ENCODE assay signal across 18 cellular contexts in the genomic region with DNA sequence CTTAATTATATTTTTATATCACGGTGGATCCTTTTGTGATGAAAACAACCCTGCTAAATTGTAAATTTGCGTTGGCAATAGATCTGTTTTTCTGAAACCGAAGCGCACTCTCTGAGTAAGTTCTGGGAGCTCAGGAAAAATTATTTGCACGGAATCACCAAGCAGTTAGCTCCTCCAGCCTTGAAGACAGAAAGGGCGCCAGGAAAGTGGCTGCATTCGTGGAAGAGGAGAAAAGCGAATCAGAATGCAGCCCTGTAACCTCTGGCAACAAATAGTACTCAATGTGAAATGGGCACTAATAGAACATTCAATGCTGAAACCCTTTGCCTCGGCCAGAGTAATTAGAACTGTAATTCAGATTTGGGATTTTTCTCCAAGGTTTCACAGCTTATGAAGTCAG.
A peak's percentile ranks its signal among the peaks of the same experiment; 100 is the strongest.
DNase-seq lines count a peak whose midpoint lies in the region; FAIRE-seq and TF ChIP-seq lines count a peak whose summit lies in the region.
"Had no signal": no experiment of that assay in that cellular context is flagged by ENCODE, and none has a peak within 500 bp of the region (broad histone marks: within the 10 kb centered on the region; RNA-seq: fewer than 3 reads in every experiment).

No MANE protein-coding gene starts in this region.

- no peak for TF ChIP-seq EP300 in H1 (IDR thresholded peaks at IDR 0.05; ENCODE audit: borderline replicate concordance in 1 of 2, low read depth in 2 of 2, low read length in 2 of 2)

- H3K27me3 ChIP-seq in H1 (replicated peaks in 1 of 4; ENCODE audit: control insufficient read depth in 3 of 4, extremely low read depth in 1 of 4, insufficient read depth in 3 of 4, low read length in 3 of 4) (no peaks in the 10 kb centered on the region), mesenchymal stem cell (ENCODE audit: control insufficient read depth in 1 of 2, insufficient read depth in 1 of 2, low read length in 2 of 2) (no peaks in the 10 kb centered on the region)
- H3K27me3 ChIP-seq: Peyer's patch, SJSA1 had no signal

- 90% methylated on average over 9 of the region's 9 CpGs; no CpG with 5 or more reads in 1 of the 2 experiments for WGBS in H1 (ENCODE audit: extremely low coverage in 1 of 2, insufficient coverage in 1 of 2, insufficient read length in 1 of 2, insufficient replicate concordance in 2 of 2, low coverage in 1 of 2, low lambda C conversion rate in 2 of 2, missing lambda C conversion rate in 1 of 2), 2 experiments
- WGBS in mesenchymal stem cell: 92% methylated on average over 9 of the region's 9 CpGs

- POLR2A ChIA-PET in H1 (lab: Charles Lee; ENCODE audit: partially characterized antibody): no interaction called here

- H4K91ac ChIP-seq in H1 (replicated peaks; ENCODE audit: insufficient read length, low read length) (no peak overlapping the region), mesenchymal stem cell (ENCODE audit: low read length) (no peak overlapping the region)

- H2BK20ac ChIP-seq in H1 (ENCODE audit: low read length): no peak overlapping the region

- DNase-seq in anterior cingulate cortex (lab: John Stamatoyannopoulos, UW) (peak in 36 of 58 donors; percentile 6 to 83 (median 32)), H1 (ENCODE audit: low read depth in 1 of 2, low spot score in 2 of 2) (no peak), mesenchymal stem cell (no peak), NCI-H1930 (lab: John Stamatoyannopoulos, UW) (no peak), occipital lobe (lab: John Stamatoyannopoulos, UW) (no peak), GM12892 (ENCODE audit: insufficient read length) (no peak)
- DNase-seq in stimulated activated CD4-positive, alpha-beta T cell treated with anti-CD3 and anti-CD28 coated beads, Interleukin-12 subunit alpha, Interleukin-12 subunit beta, amount 100 ng/mL, for 4 hours: no peak
- DNase-seq: ACHN, DMS79 treated with DMSO at 0.1 percent for 48 hours, H7, KG1, NCI-H1417 treated with DMSO at 0.1 percent for 48 hours, NCI-H2029, NCI-H446, NCI-H69, Peyer's patch had no signal

- H3K27ac ChIP-seq in H1 (ENCODE audit: low read depth, low read length) (no peak overlapping the region), mesenchymal stem cell (ENCODE audit: low read length, poor library complexity, severe bottlenecking) (no peak overlapping the region)
- H3K27ac ChIP-seq: C4-2B, Peyer's patch, SJSA1 had no signal

- H3K9me3 ChIP-seq in H1 (ENCODE audit: insufficient read depth in 2 of 2, low read depth in 1 of 2, low read length in 1 of 2): no peaks in the 10 kb centered on the region
- no peaks in the 10 kb centered on the region for H3K9me3 ChIP-seq in mesenchymal stem cell (ENCODE audit: control insufficient read depth, low read length)
- H3K9me3 ChIP-seq: Peyer's patch, SJSA1 had no signal

- no peak overlapping the region for H3K56ac ChIP-seq in H1 (replicated peaks; ENCODE audit: insufficient read length, low read depth, low read length)

- no peak for TF ChIP-seq CTCF in H1 (IDR thresholded peaks at IDR 0.05; ENCODE audit: control extremely low read depth in 1 of 3, insufficient read depth in 1 of 3, low read depth in 1 of 3, low read length in 3 of 3)

- H2BK15ac ChIP-seq in H1 (ENCODE audit: low read length): no peak overlapping the region
- H2BK15ac ChIP-seq in mesenchymal stem cell (ENCODE audit: low read depth, poor library complexity, severe bottlenecking): no peak overlapping the region

- no peak overlapping the region for H3K4me2 ChIP-seq in H1 (ENCODE audit: insufficient read depth in 1 of 2, low read depth in 2 of 2, low read length in 2 of 2)
- H3K4me2 ChIP-seq in mesenchymal stem cell (ENCODE audit: low read length, poor library complexity, severe bottlenecking): no peak overlapping the region

- H3K4me1 ChIP-seq in H1 (replicated peaks in 1 of 4; ENCODE audit: control insufficient read depth in 3 of 4, insufficient read depth in 4 of 4, low read length in 3 of 4) (0 out of 7 replicates have a peak, but pooled peaks cover 0 to 3% (median under 1%) of the 10 kb centered on the region in 4 experiments), mesenchymal stem cell (ENCODE audit: control insufficient read depth, insufficient read depth, low read depth, low read length) (no peaks in the 10 kb centered on the region)
- H3K4me1 ChIP-seq: Peyer's patch, SJSA1 had no signal

- H3K23ac ChIP-seq in H1 (ENCODE audit: insufficient read length): no peak overlapping the region
- H3K23ac ChIP-seq in mesenchymal stem cell (ENCODE audit: low read length in 2 of 2): no peak overlapping the region

- H3K4ac ChIP-seq in H1 (replicated peaks; ENCODE audit: insufficient read length, low read depth, low read length): no peak overlapping the region
- no peak overlapping the region for H3K4ac ChIP-seq in mesenchymal stem cell (ENCODE audit: low read depth in 1 of 2, low read length in 2 of 2)

- H4K8ac ChIP-seq in H1 (ENCODE audit: extremely low read depth, insufficient read depth, low read length) (no peak overlapping the region), mesenchymal stem cell (ENCODE audit: low read length) (no peak overlapping the region)

- H2BK5ac ChIP-seq in H1 (ENCODE audit: low read depth, low read length) (no peak overlapping the region), mesenchymal stem cell (ENCODE audit: low read depth, low read length, poor library complexity, severe bottlenecking) (peak overlapping the region; percentile 8)

- TF ChIP-seq POLR2A in H1 (IDR thresholded peaks at IDR 0.05; ENCODE audit: control extremely low read depth in 1 of 2, low read depth in 2 of 2, low read length in 2 of 2) (no peak), GM12892 (IDR thresholded peaks at IDR 0.05; ENCODE audit: low read depth, low read length) (no peak)

- no peak overlapping the region for H2AK5ac ChIP-seq in H1 (ENCODE audit: low read depth, low read length)
- H2AK5ac ChIP-seq in mesenchymal stem cell (ENCODE audit: low read length, severe bottlenecking): no peak overlapping the region

- H3K79me2 ChIP-seq in H1 (ENCODE audit: control insufficient read depth in 1 of 2, insufficient read depth in 2 of 2, low read length in 2 of 2): no peaks in the 10 kb centered on the region

- CTCF ChIA-PET in H1 (lab: Charles Lee; ENCODE audit: partially characterized antibody): interaction anchor here (0.8 to 1.5 kb wide), 3 partner anchors 23 to 94 kb away, joined by 3 to 5 read pairs (median 3); no protein-coding TSS in a partner anchor

- no peak overlapping the region for H4K5ac ChIP-seq in H1 (ENCODE audit: insufficient read length, low read depth, low read length)

- H3K4me3 ChIP-seq in H1 (ENCODE audit: extremely low read depth in 1 of 4, insufficient read depth in 2 of 4, low read depth in 3 of 4, low read length in 4 of 4) (no peak overlapping the region), mesenchymal stem cell (ENCODE audit: insufficient read depth in 1 of 2, low read depth in 1 of 2, low read length in 2 of 2) (no peak overlapping the region)
- H3K4me3 ChIP-seq: Peyer's patch, SJSA1 had no signal

- H3K79me1 ChIP-seq in H1 (ENCODE audit: low read depth, low read length) (no peaks in the 10 kb centered on the region), mesenchymal stem cell (replicated peaks; ENCODE audit: low read length, poor library complexity, severe bottlenecking) (no peaks in the 10 kb centered on the region)

- H3K36me3 ChIP-seq in H1 (ENCODE audit: control insufficient read depth in 2 of 4, insufficient read depth in 4 of 4, low read length in 3 of 4): no peaks in the 10 kb centered on the region
- H3K36me3 ChIP-seq in mesenchymal stem cell (ENCODE audit: control insufficient read depth in 1 of 2, insufficient read depth in 2 of 2, low read depth in 1 of 2, low read length in 2 of 2): no peaks in the 10 kb centered on the region
- H3K36me3 ChIP-seq: Peyer's patch, SJSA1 had no signal

- H3K14ac ChIP-seq in H1 (ENCODE audit: insufficient read length) (no peak overlapping the region), mesenchymal stem cell (ENCODE audit: low read length in 2 of 2) (no peak overlapping the region)

- TF ChIP-seq RAD21 in H1 (IDR thresholded peaks at IDR 0.05 in 1 of 2, conservative IDR thresholded peaks at IDR 0.05 in 1 of 2; ENCODE audit: low read depth in 2 of 2, low read length in 2 of 2): no peak

- H4K20me1 ChIP-seq in H1 (replicated peaks in 1 of 2; ENCODE audit: control insufficient read depth in 1 of 2, insufficient read depth in 2 of 2, low read length in 2 of 2): no peaks in the 10 kb centered on the region

- H3K9ac ChIP-seq in H1 (replicated peaks in 1 of 4; ENCODE audit: extremely low read depth in 1 of 4, low read depth in 3 of 4, low read length in 3 of 4) (no peak overlapping the region), mesenchymal stem cell (ENCODE audit: low read length) (no peak overlapping the region)

- no peak for FAIRE-seq in H1 (lab: Jason Lieb, UNC)
- no peak for FAIRE-seq in GM12892 (lab: Jason Lieb, UNC)

- H2BK120ac ChIP-seq in H1 (replicated peaks; ENCODE audit: low read depth, low read length): no peak overlapping the region
- no peak overlapping the region for H2BK120ac ChIP-seq in mesenchymal stem cell (ENCODE audit: low read depth, low read length)

- H2BK12ac ChIP-seq in H1 (ENCODE audit: low read depth, low read length) (no peak overlapping the region), mesenchymal stem cell (ENCODE audit: low read length in 2 of 2) (no peak overlapping the region)

- H2AFZ ChIP-seq in H1 (ENCODE audit: low read length) (0 out of 2 replicates have a peak overlapping the region, but pooled peaks have one; percentile 9), mesenchymal stem cell (ENCODE audit: low read depth, low read length) (no peak overlapping the region)

- H3K23me2 ChIP-seq in H1 (ENCODE audit: low read depth, low read length): no peaks in the 10 kb centered on the region

- H3K18ac ChIP-seq in H1 (ENCODE audit: extremely low read depth, low read length): no peak overlapping the region
- no peak overlapping the region for H3K18ac ChIP-seq in mesenchymal stem cell (ENCODE audit: low read depth in 1 of 2, low read length in 2 of 2)

TF ChIP-seq in H1, 55 proteins besides CTCF, POLR2A, EP300 and RAD21 (continues in another document):
- TF ChIP-seq TCF12 (IDR thresholded peaks at IDR 0.05; ENCODE audit: low read depth, low read length) (no peak), CHD1 (IDR thresholded peaks at IDR 0.05; ENCODE audit: low read depth, low read length) (no peak), EZH2 (IDR thresholded peaks at IDR 0.05; ENCODE audit: low read depth, low read length, severe bottlenecking) (no peak), HDAC2 (IDR thresholded peaks at IDR 0.05; ENCODE audit: borderline replicate concordance in 1 of 2, low read depth in 2 of 2, low read length in 2 of 2) (no peak), SIX5 (IDR thresholded peaks at IDR 0.05; ENCODE audit: low read depth, low read length) (no peak), TBP (IDR thresholded peaks at IDR 0.05; ENCODE audit: low read depth, low read length) (no peak), FOSL1 (IDR thresholded peaks at IDR 0.05; ENCODE audit: insufficient read depth, low read depth, low read length) (no peak), JUN (IDR thresholded peaks at IDR 0.05; ENCODE audit: low read depth, low read length) (no peak), NRF1 (IDR thresholded peaks at IDR 0.05; ENCODE audit: low read depth, low read length) (no peak)
- TF ChIP-seq, protein P1, sequence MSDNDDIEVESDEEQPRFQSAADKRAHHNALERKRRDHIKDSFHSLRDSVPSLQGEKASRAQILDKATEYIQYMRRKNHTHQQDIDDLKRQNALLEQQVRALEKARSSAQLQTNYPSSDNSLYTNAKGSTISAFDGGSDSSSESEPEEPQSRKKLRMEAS (IDR thresholded peaks at IDR 0.05): no peak

Comparison
In these comparisons a context has a peak if more than half of its experiments do, and no peak if none do; other contexts are left out.
1. DNase-seq: peak in anterior cingulate cortex (36 of 58); none in H1 (0 of 2), mesenchymal stem cell (single experiment), stimulated activated CD4-positive, alpha-beta T cell treated with anti-CD3 and anti-CD28 coated beads, Interleukin-12 subunit alpha, Interleukin-12 subunit beta, amount 100 ng/mL, for 4 hours (single experiment), NCI-H1930 (0 of 2), occipital lobe (single experiment) and GM12892 (single experiment).